ENCODE assay signal across 8 cellular contexts in the genomic region with DNA sequence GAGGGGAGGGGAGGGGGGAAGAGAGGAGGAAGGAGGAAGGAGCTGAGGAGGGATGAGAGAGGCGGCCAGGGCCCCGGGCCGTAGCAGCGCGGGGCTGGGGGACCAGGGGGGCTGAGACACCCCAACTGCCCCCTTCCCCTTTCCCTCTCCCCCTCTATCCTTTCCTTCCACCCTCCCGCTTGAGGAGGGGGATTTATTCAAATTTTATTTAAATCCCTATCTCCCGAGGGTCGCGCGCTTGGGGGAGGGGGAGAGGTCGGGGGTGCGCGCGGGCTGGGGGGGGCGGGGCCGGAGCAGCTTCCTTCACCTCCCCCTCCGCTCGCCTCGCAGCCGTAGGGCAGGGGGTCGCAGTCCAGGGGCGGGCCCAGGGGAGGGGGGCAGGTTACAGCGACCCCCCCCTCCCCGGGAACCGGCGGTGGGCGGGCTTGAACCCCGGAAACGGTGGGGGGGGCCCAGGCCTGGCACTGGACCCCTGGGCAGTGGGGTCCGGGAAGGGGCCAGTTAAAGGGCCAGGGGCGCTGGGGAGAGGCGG. TPM values are rescaled to one million over a fixed set of nuclear protein-coding genes. Genes with fewer than 3 reads are reported as not detected.
A peak's percentile ranks its signal among the peaks of the same experiment; 100 is the strongest.
DNase-seq lines count a peak whose midpoint lies in the region; ATAC-seq, FAIRE-seq and TF ChIP-seq lines count a peak whose summit lies in the region.

A gene with protein sequence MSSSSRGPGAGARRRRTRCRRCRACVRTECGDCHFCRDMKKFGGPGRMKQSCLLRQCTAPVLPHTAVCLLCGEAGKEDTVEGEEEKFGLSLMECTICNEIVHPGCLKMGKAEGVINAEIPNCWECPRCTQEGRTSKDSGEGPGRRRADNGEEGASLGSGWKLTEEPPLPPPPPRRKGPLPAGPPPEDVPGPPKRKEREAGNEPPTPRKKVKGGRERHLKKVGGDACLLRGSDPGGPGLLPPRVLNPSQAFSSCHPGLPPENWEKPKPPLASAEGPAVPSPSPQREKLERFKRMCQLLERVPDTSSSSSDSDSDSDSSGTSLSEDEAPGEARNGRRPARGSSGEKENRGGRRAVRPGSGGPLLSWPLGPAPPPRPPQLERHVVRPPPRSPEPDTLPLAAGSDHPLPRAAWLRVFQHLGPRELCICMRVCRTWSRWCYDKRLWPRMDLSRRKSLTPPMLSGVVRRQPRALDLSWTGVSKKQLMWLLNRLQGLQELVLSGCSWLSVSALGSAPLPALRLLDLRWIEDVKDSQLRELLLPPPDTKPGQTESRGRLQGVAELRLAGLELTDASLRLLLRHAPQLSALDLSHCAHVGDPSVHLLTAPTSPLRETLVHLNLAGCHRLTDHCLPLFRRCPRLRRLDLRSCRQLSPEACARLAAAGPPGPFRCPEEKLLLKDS (plus strand): TSS at position 19 of the 532 bp plus-strand sequence. CDS start 2,183 bp downstream, outside the sequence.

- 0% methylated on average over 11 of the region's 32 CpGs for WGBS in HUES64
- 0 to 1% methylated on average over 7 to 26 of the region's 32 CpGs for WGBS in body of pancreas, 2 donors
- WGBS in testis, 2 donors: 0% methylated on average over 11 to 29 of the region's 32 CpGs

- ATAC-seq in body of pancreas: no peak
- no peak for ATAC-seq in left lobe of liver

- H3K27me3 ChIP-seq in BJ (ENCODE audit: control insufficient read depth, insufficient read depth, low read length) (no peaks in the 10 kb centered on the region), HUES64 (ENCODE audit: insufficient read depth, low read length) (no peaks in the 10 kb centered on the region), body of pancreas (no peaks in the 10 kb centered on the region), testis (no peaks in the 10 kb centered on the region)

- no peak for FAIRE-seq in HTR-8/SVneo (lab: Jason Lieb, UNC)

- no peaks in the 10 kb centered on the region for H3K4me1 ChIP-seq in HUES64 (ENCODE audit: insufficient read depth, low read length)
- peaks cover 20% of the 10 kb centered on the region for H3K4me1 ChIP-seq in body of pancreas
- peaks cover 12% of the 10 kb centered on the region for H3K4me1 ChIP-seq in testis

- no peaks in the 10 kb centered on the region for H3K9me3 ChIP-seq in HUES64 (ENCODE audit: insufficient read depth, low read depth, low read length)
- no peaks in the 10 kb centered on the region for H3K9me3 ChIP-seq in body of pancreas
- no peaks in the 10 kb centered on the region for H3K9me3 ChIP-seq in testis

- no peak for TF ChIP-seq POLR2A in body of pancreas (IDR thresholded peaks at IDR 0.05)
- TF ChIP-seq POLR2A in testis (IDR thresholded peaks at IDR 0.05): no peak

- intact Hi-C loops in body of pancreas (cut with DNase I) (no loop called here), testis (cut with DNase I; ENCODE audit: low total_unique reads) (loop anchor here (5.0 kb wide), 1 partner anchor 76 kb away; no protein-coding TSS in a partner anchor)

- no peak for DNase-seq in BJ (ENCODE audit: low read depth)
- peak in 3 of 4 donors; percentile 16 to 54 (median 34) for DNase-seq in body of pancreas
- DNase-seq in left lobe of liver (ENCODE audit: low spot score): peak; percentile 59
- no peak for DNase-seq in testis
- no peak for DNase-seq in GM10248 (ENCODE audit: extremely low spot score)
- DNase-seq in HTR-8/SVneo (ENCODE audit: insufficient read length, low spot score): no peak
- no peak for DNase-seq in NCI-H1092 treated with DMSO at 0.1 percent for 48 hours (lab: John Stamatoyannopoulos, UW)

- peak within 1 kb of the TSS; percentile 85 for H3K9ac ChIP-seq in HUES64 (ENCODE audit: low read depth, low read length)

- POLR2A ChIA-PET in BJ (lab: Charles Lee) (interaction anchor here (0.5 kb wide), 1 partner anchor 20 kb away, joined by 7 read pairs; no protein-coding TSS in a partner anchor), GM10248 (lab: Yijun Ruan, JAX) (interaction anchor here (0.6 kb wide), 1 partner anchor 47 kb away, joined by 4 read pairs; no protein-coding TSS in a partner anchor)

- CTCF ChIA-PET in BJ (lab: Yijun Ruan, JAX): interaction anchor here (1.5 to 1.8 kb wide), 3 partner anchors 12 to 79 kb away, joined by 4 to 16 read pairs (median 9); no protein-coding TSS in a partner anchor
- CTCF ChIA-PET in GM10248 (lab: Yijun Ruan, JAX): interaction anchor here (1.8 kb wide), 1 partner anchor 18 kb away, joined by 12 read pairs; no protein-coding TSS in a partner anchor

- no peak for TF ChIP-seq CTCF in BJ (IDR thresholded peaks at IDR 0.05; ENCODE audit: insufficient read depth, low read depth, low read length)
- no peak for TF ChIP-seq CTCF in body of pancreas (IDR thresholded peaks at IDR 0.05)
- TF ChIP-seq CTCF in testis (IDR thresholded peaks at IDR 0.05): no peak
- TF ChIP-seq CTCF in GM10248 (IDR thresholded peaks at IDR 0.05; ENCODE audit: control extremely low read depth, extremely low read depth, low read depth, missing control alignments): no peak

- H3K27ac ChIP-seq in HUES64 (ENCODE audit: low read depth, low read length): peak within 1 kb of the TSS; percentile 89
- H3K27ac ChIP-seq in body of pancreas: peak within 1 kb of the TSS; percentile 77 to 96 (median 92)
- peak within 1 kb of the TSS; percentile 90 to 95 for H3K27ac ChIP-seq in testis

- peaks cover 13% of the 10 kb centered on the region for H3K36me3 ChIP-seq in BJ (ENCODE audit: control insufficient read depth, insufficient read depth, low read length)
- H3K36me3 ChIP-seq in HUES64 (ENCODE audit: insufficient read depth, low read length): peaks cover 19% of the 10 kb centered on the region
- H3K36me3 ChIP-seq in body of pancreas (replicated peaks in 1 of 2; ENCODE audit: insufficient read depth in 1 of 2, low read depth in 2 of 2): no peaks in the 10 kb centered on the region
- H3K36me3 ChIP-seq in testis (ENCODE audit: low read depth, missing control alignments): no peaks in the 10 kb centered on the region

- H3K4me3 ChIP-seq in BJ (ENCODE audit: low read depth, low read length) (peak within 1 kb of the TSS; percentile 79), HUES64 (ENCODE audit: low read length) (peak within 1 kb of the TSS; percentile 81), body of pancreas (peak within 1 kb of the TSS; percentile 66 to 96), testis (peak within 1 kb of the TSS; percentile 78 to 87)

RNA-seq across cellular contexts. Expression of the gene that starts here (rescaled TPM):
- polyA plus RNA-seq in BJ (2011; rRNA removed): 5.9 and 7.6 TPM in 2 replicates
- 5.5 and 7.6 TPM in 2 replicates for polyA minus RNA-seq in BJ (2011; rRNA and poly(A)+ RNA removed)
- polyA plus RNA-seq in HUES64 (2013, experiment 1 of 2): 53.0 TPM
- polyA plus RNA-seq in HUES64 (2013, experiment 2 of 2): 53.0 TPM
- total RNA-seq in body of pancreas: 10 to 100 TPM in 1 of 2 donors, 1 to 10 TPM in 1; 8.6 to 21.1 TPM
- total RNA-seq in left lobe of liver: 3.6 TPM
- 100 to 1,000 TPM; 142 to 149 TPM for total RNA-seq in testis
- 47.0 TPM for polyA plus RNA-seq in testis (ENCODE audit: insufficient read depth, low read depth, low replicate concordance)

Comparison
In these comparisons a context has a peak if more than half of its experiments do, and no peak if none do; other contexts are left out.
1. RNA of the gene that starts here (total RNA-seq): 142 to 149 TPM in testis; 8.6 to 21.1 TPM in body of pancreas and 3.6 TPM in left lobe of liver (single experiment); every median in the first group is over 4 times any median in the second.
2. DNase-seq: peak in body of pancreas (3 of 4) and left lobe of liver (single experiment); none in BJ (single experiment), testis (single experiment), GM10248 (single experiment), HTR-8/SVneo (single experiment) and NCI-H1092 treated with DMSO at 0.1 percent for 48 hours (single experiment).
3. Peak in every context shown above with its lines, with median percentiles within 50 percentile points of each other: H3K4me3 ChIP-seq and H3K27ac ChIP-seq.